ENCODE assay signal across 19 cellular contexts in genomic region chr1:180266275-180267210, GRCh38. TPM values are rescaled to one million over a fixed set of nuclear protein-coding genes. Genes with fewer than 3 reads are reported as not detected.
"Had no signal": no experiment of that assay in that cellular context is flagged by ENCODE, and none has a peak within 500 bp of the region (broad histone marks: within the 10 kb centered on the region; RNA-seq: fewer than 3 reads in every experiment).

No MANE protein-coding gene starts in this region.

- H3K27me3 ChIP-seq: ascending aorta had no signal

- H3K36me3 ChIP-seq: ascending aorta, esophagus muscularis mucosa, heart right ventricle, neutrophil, tibial nerve had no signal

- H3K4me1 ChIP-seq: ascending aorta, tibial nerve had no signal

- DNase-seq: activated CD4-positive, alpha-beta T cell treated with anti-CD3 and anti-CD28 coated beads for 48 hours; activated CD4-positive, CD25-positive, alpha-beta regulatory T cell; activated CD8-positive, alpha-beta T cell treated with anti-CD3 and anti-CD28 coated beads for 36 hours; activated gamma-delta T cell; activated T-cell treated with anti-CD3 and anti-CD28 coated beads, Interleukin-2, amount 50 U/mL, for 72 hours; effector CD8-positive, alpha-beta T cell; heart right ventricle; kidney glomerular epithelial cell; left ventricle myocardium superior; stimulated activated CD4-positive, alpha-beta T cell treated with anti-CD3 and anti-CD28 coated beads, Interleukin-12 subunit alpha, Interleukin-12 subunit beta, amount 100 ng/mL, for 4 hours; stimulated activated CD4-positive, alpha-beta T cell treated with anti-CD3 and anti-CD28 coated beads, Interleukin-1b, Interleukin-23, amount 100 ng/mL, for 48 hours; stimulated activated CD8-positive, alpha-beta memory T cell treated with anti-CD3 and anti-CD28 coated beads, Interleukin-4, amount 100 ng/mL, for 48 hours; stimulated activated naive CD4-positive, alpha-beta T cell treated with Interleukin-2 at 50 U/mL for 16 hours had no signal

- H3K9me3 ChIP-seq: ascending aorta, esophagus muscularis mucosa, heart right ventricle, neutrophil, tibial nerve had no signal

- ATAC-seq: activated CD8-positive, alpha-beta T cell treated with anti-CD3 and anti-CD28 coated beads for 36 hours; activated T-cell treated with anti-CD3 and anti-CD28 coated beads, Interleukin-2, amount 50 U/mL, for 72 hours; heart right ventricle; left ventricle myocardium superior had no signal

- H3K27ac ChIP-seq: ascending aorta, esophagus muscularis mucosa, heart right ventricle, neutrophil, tibial nerve had no signal

- H3K4me3 ChIP-seq: ascending aorta, esophagus muscularis mucosa, heart right ventricle, tibial nerve had no signal

RNA-seq across cellular contexts. Expression of gene LHX4, which starts 36.5 kb away (rescaled TPM):
- total RNA-seq: activated CD8-positive, alpha-beta T cell treated with anti-CD3 and anti-CD28 coated beads for 36 hours; activated T-cell treated with anti-CD3 and anti-CD28 coated beads, Interleukin-2, amount 50 U/mL, for 72 hours; ascending aorta; endothelial cell of umbilical vein; esophagus muscularis mucosa; heart right ventricle; left ventricle myocardium superior; T-helper 2 cell treated with Interferon-gamma antibody and Interleukin-4, amounts not matched to agents 100 ng/mL and 5 ng/mL, for 36 hours; tibial nerve had no signal
- polyA plus RNA-seq: endothelial cell of umbilical vein had no signal
